In the genomic region with DNA sequence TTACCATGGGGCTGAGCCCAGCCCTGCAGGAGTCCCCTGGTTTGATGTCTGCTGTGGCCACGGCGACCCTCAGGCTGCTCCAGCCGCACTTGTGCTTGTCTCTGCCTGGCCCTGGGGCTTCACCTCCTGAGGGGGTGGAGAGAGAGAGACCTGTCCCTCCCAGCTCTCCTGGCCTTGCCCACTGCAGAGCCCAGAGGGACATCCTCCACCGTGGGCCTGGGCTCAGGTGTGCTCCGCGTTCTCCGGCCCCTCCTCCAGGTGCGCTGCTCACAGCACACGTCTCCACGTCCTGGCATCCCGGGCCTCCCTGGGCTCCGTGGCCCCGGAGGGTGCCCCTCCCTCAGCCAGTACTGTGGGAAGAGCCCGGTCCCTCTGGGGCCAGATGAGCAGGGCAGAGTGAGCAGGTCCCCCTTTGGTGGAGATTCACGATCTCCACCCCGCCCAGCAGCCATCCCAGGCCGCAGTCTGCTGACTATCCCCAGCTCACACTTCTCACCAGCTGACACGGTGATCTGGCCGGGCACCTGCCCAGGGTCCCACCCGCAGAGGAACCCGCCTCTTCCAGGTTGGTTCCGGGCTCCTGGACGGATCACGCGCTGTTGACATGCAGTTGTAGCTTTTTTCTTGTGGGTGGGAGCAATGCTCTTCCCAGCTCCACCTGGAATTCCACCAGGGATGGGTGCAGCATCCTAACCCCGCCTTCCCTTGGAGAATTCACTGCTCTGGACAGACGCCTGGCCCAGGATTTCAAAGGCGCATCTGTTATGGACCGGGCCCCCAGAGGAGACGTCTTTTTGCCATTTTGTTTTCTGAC, we compare ENCODE assay signal across 9 cellular contexts. TPM values are rescaled to one million over a fixed set of nuclear protein-coding genes. Genes with fewer than 3 reads are reported as not detected.
DNase-seq lines count a peak whose midpoint lies in the region; ATAC-seq and TF ChIP-seq lines count a peak whose summit lies in the region.
"Had no signal": no experiment of that assay in that cellular context is flagged by ENCODE, and none has a peak within 500 bp of the region (broad histone marks: within the 10 kb centered on the region; RNA-seq: fewer than 3 reads in every experiment).

No MANE protein-coding gene starts in this region.

- no TSS peak for BruUV-seq in MCF 10A (replicated peaks; lab: Mats Ljungman, UMichigan)

- H3K4me3 ChIP-seq in breast epithelium (no peak overlapping the region), lung (no peak overlapping the region), upper lobe of right lung (peak overlapping the region; percentile 23)

- H3K4me1 ChIP-seq in breast epithelium, result no peaks in the 10 kb centered on the region
- peaks cover 0 to 13% of the 10 kb centered on the region in 2 donors for H3K4me1 ChIP-seq in lung (ENCODE audit: control insufficient read depth in 2 of 2, insufficient read depth in 2 of 2, low read length in 2 of 2)
- H3K4me1 ChIP-seq in upper lobe of right lung, result peaks cover 8% of the 10 kb centered on the region

- DNase-seq in MCF 10A (ENCODE audit: unreplicated experiment) (peak; percentile 38), breast epithelium (ENCODE audit: low spot score in 2 of 2) (no peak), chondrocyte (ENCODE audit: low spot score) (peak; percentile 82), lung (ENCODE audit: low spot score) (peak; percentile 62), upper lobe of right lung (peak; percentile 81)
- DNase-seq in activated T-cell treated with anti-CD3 and anti-CD28 coated beads, Interleukin-2, amount 50 U/mL, for 72 hours, result no peak
- DNase-seq: activated effector memory CD4-positive, alpha-beta T cell treated with anti-CD3 and anti-CD28 coated beads, Interleukin-2, amount 50 U/mL, for 16 hours had no signal

- intact Hi-C loops in MCF 10A (cut with micrococcal nuclease), result no loop called here
- intact Hi-C loops in breast epithelium (cut with DNase I; ENCODE audit: low total_unique reads), result loop anchor here (5.0 to 10.0 kb wide), 2 partner anchors 85 to 1322 kb away; no protein-coding TSS in a partner anchor
- intact Hi-C loops in upper lobe of right lung (cut with DNase I), result no loop called here

- H3K9me3 Mint-ChIP-seq in MCF 10A (ENCODE audit: unreplicated experiment) (no peaks in the 10 kb centered on the region), chondrocyte (ENCODE audit: low read depth) (no peaks in the 10 kb centered on the region)
- no peaks in the 10 kb centered on the region for H3K9me3 Mint-ChIP-seq in activated T-cell treated with anti-CD3 and anti-CD28 coated beads, Interleukin-2, amount 50 U/mL, for 72 hours

- no peak for TF ChIP-seq POLR2A in breast epithelium (IDR thresholded peaks at IDR 0.05)

- TF ChIP-seq CTCF in MCF 10A (IDR thresholded peaks at IDR 0.05; ENCODE audit: unreplicated experiment) (no peak), breast epithelium (IDR thresholded peaks at IDR 0.05) (no peak), chondrocyte (IDR thresholded peaks at IDR 0.05) (no peak), lung (IDR thresholded peaks at IDR 0.05; ENCODE audit: control extremely low read depth, extremely low read depth) (no peak), upper lobe of right lung (IDR thresholded peaks at IDR 0.05) (no peak)

- H3K9me3 ChIP-seq in breast epithelium, result no peaks in the 10 kb centered on the region
- no peaks in the 10 kb centered on the region for H3K9me3 ChIP-seq in lung (ENCODE audit: control insufficient read depth in 2 of 2, insufficient read depth in 1 of 2, low read length in 1 of 2)
- H3K9me3 ChIP-seq in upper lobe of right lung, result no peaks in the 10 kb centered on the region

- POLR2A ChIA-PET in MCF 10A (lab: Yijun Ruan, JAX), result interaction anchor here (0.5 to 1.0 kb wide), 2 partner anchors 13 to 42 kb away, joined by 3 to 4 read pairs; a partner anchor contains a TSS

- H3K4me1 Mint-ChIP-seq in MCF 10A (ENCODE audit: insufficient read depth, unreplicated experiment) (peaks cover 18% of the 10 kb centered on the region), chondrocyte (ENCODE audit: low read depth) (peaks cover 72% of the 10 kb centered on the region)
- H3K4me1 Mint-ChIP-seq in activated T-cell treated with anti-CD3 and anti-CD28 coated beads, Interleukin-2, amount 50 U/mL, for 72 hours (ENCODE audit: low read depth), result no peaks in the 10 kb centered on the region

- 68 to 83% methylated on average over 30 of the region's 30 CpGs for WGBS in lung, 2 donors

- H3K36me3 ChIP-seq in breast epithelium (no peaks in the 10 kb centered on the region), lung (ENCODE audit: control insufficient read depth in 2 of 2, insufficient read depth in 2 of 2, low read length in 2 of 2) (no peaks in the 10 kb centered on the region), upper lobe of right lung (no peaks in the 10 kb centered on the region)

- CTCF ChIA-PET in MCF 10A (lab: Yijun Ruan, JAX), result no interaction called here

- no peaks in the 10 kb centered on the region for H3K36me3 Mint-ChIP-seq in MCF 10A (ENCODE audit: insufficient read depth, unreplicated experiment)
- H3K36me3 Mint-ChIP-seq in chondrocyte (ENCODE audit: low read depth), result no peaks in the 10 kb centered on the region
- H3K36me3 Mint-ChIP-seq in activated T-cell treated with anti-CD3 and anti-CD28 coated beads, Interleukin-2, amount 50 U/mL, for 72 hours (ENCODE audit: insufficient read depth in 2 of 2), result no peaks in the 10 kb centered on the region

- H3K27ac ChIP-seq in breast epithelium (peak overlapping the region in 1 of 2 donors; percentile 77), lung (ENCODE audit: low read depth in 1 of 2, low read length in 1 of 2) (peak overlapping the region in 1 of 2 donors; percentile 34), upper lobe of right lung (peak overlapping the region; percentile 75)

- ATAC-seq in lung (ENCODE audit: insufficient read depth, low FRiP score) (peak; percentile 30), upper lobe of right lung (peak; percentile 68), HG02642 (IDR thresholded peaks at IDR 0.05; ENCODE audit: poor library complexity, unreplicated experiment) (no peak)
- no peak for ATAC-seq in activated T-cell treated with anti-CD3 and anti-CD28 coated beads, Interleukin-2, amount 50 U/mL, for 72 hours (replicated peaks in 1 of 2)
- ATAC-seq in activated CD4-positive, CD25-positive, alpha-beta regulatory T cell treated with anti-CD3 and anti-CD28 coated beads, Interleukin-2, amount 50 U/mL, for 24 hours, result no peak

- H3K27me3 ChIP-seq in breast epithelium (no peaks in the 10 kb centered on the region), lung (ENCODE audit: control insufficient read depth, insufficient read depth) (no peaks in the 10 kb centered on the region), upper lobe of right lung (no peaks in the 10 kb centered on the region)

- H3K27ac Mint-ChIP-seq in MCF 10A (ENCODE audit: low read depth, unreplicated experiment), result no peak overlapping the region
- peak overlapping the region; percentile 98 for H3K27ac Mint-ChIP-seq in chondrocyte (ENCODE audit: unreplicated experiment)
- H3K27ac Mint-ChIP-seq in activated T-cell treated with anti-CD3 and anti-CD28 coated beads, Interleukin-2, amount 50 U/mL, for 72 hours, result no peak overlapping the region

- H3K27me3 Mint-ChIP-seq in MCF 10A (ENCODE audit: insufficient read depth, unreplicated experiment) (no peaks in the 10 kb centered on the region), chondrocyte (ENCODE audit: low read depth) (no peaks in the 10 kb centered on the region)
- no peaks in the 10 kb centered on the region for H3K27me3 Mint-ChIP-seq in activated T-cell treated with anti-CD3 and anti-CD28 coated beads, Interleukin-2, amount 50 U/mL, for 72 hours (ENCODE audit: low read depth)

- H3K4me3 Mint-ChIP-seq in MCF 10A (ENCODE audit: unreplicated experiment), result no peak overlapping the region
- H3K4me3 Mint-ChIP-seq in chondrocyte (ENCODE audit: unreplicated experiment), result peak overlapping the region; percentile 53
- H3K4me3 Mint-ChIP-seq in activated T-cell treated with anti-CD3 and anti-CD28 coated beads, Interleukin-2, amount 50 U/mL, for 72 hours, result no peak overlapping the region

RNA-seq across cellular contexts. Expression of a gene that starts 41.8 kb away (rescaled TPM):
- 25.2 and 31.3 TPM in 2 replicates for total RNA-seq in MCF 10A (2022)
- total RNA-seq in breast epithelium, result 10 to 100 TPM; 20.0 to 22.9 (median 22.1) TPM
- total RNA-seq in chondrocyte, result 59.9 to 73.6 TPM (median 72.4 TPM) in 3 replicates
- 10 to 100 TPM; 34.1 to 35.7 TPM for total RNA-seq in lung
- 10 to 100 TPM; 17.9 to 18.1 TPM for polyA plus RNA-seq in lung
- 29.0 TPM for total RNA-seq in upper lobe of right lung
- total RNA-seq in activated T-cell treated with anti-CD3 and anti-CD28 coated beads, Interleukin-2, amount 50 U/mL, for 72 hours, result 10 to 100 TPM; 24.5 to 26.6 TPM

Comparison
In these comparisons a context has a peak if more than half of its experiments do, and no peak if none do; other contexts are left out.
1. DNase-seq: peak in MCF 10A (single experiment), chondrocyte (single experiment), lung (single experiment) and upper lobe of right lung (single experiment); none in breast epithelium (0 of 2) and activated T-cell treated with anti-CD3 and anti-CD28 coated beads, Interleukin-2, amount 50 U/mL, for 72 hours (0 of 2).
2. ATAC-seq: peak in lung (single experiment) and upper lobe of right lung (single experiment); none in HG02642 (single experiment), activated T-cell treated with anti-CD3 and anti-CD28 coated beads, Interleukin-2, amount 50 U/mL, for 72 hours (0 of 2) and activated CD4-positive, CD25-positive, alpha-beta regulatory T cell treated with anti-CD3 and anti-CD28 coated beads, Interleukin-2, amount 50 U/mL, for 24 hours (0 of 2).